ENCODE assay signal across 18 cellular contexts in genomic region chr5:72202331-72202825, GRCh38.
DNase-seq lines count a peak whose midpoint lies in the region; FAIRE-seq and TF ChIP-seq lines count a peak whose summit lies in the region.
"Had no signal": no experiment of that assay in that cellular context is flagged by ENCODE, and none has a peak within 500 bp of the region (broad histone marks: within the 10 kb centered on the region; RNA-seq: fewer than 3 reads in every experiment).

No MANE protein-coding gene starts in this region.

- H3K27me3 Mint-ChIP-seq in chondrocyte (ENCODE audit: low read depth) (no peaks in the 10 kb centered on the region), osteocyte (ENCODE audit: unreplicated experiment) (no peaks in the 10 kb centered on the region)

- peaks cover 0 to 11% (median 0%) of the 10 kb centered on the region in 3 donors for H3K36me3 ChIP-seq in Peyer's patch

- in situ Hi-C loops in GM13976 (cut with MboI; ENCODE audit: low sequenced_read_pairs, unreplicated experiment): no loop called here

- DNase-seq in D721Med (ENCODE audit: insufficient read length, low spot score) (peak; percentile 33), NCI-H82 treated with DMSO at 0.1 percent for 48 hours (lab: John Stamatoyannopoulos, UW; ENCODE audit: unreplicated experiment) (peak; percentile 86), chondrocyte (ENCODE audit: low spot score) (no peak), osteocyte (ENCODE audit: extremely low spot score, unreplicated experiment) (no peak), GM13976 (ENCODE audit: low spot score) (no peak), RPMI8226 (no peak), Ammon's horn (ENCODE audit: low spot score) (no peak), Peyer's patch (no peak)
- DNase-seq: BE2C; CD4-positive, alpha-beta memory T cell; DMS153; DMS79 treated with DMSO at 0.1 percent for 48 hours; EL; H7 had no signal

- H3K4me3 Mint-ChIP-seq in chondrocyte (ENCODE audit: unreplicated experiment) (no peak overlapping the region), osteocyte (ENCODE audit: unreplicated experiment) (no peak overlapping the region)
- H3K4me3 Mint-ChIP-seq: CD4-positive, alpha-beta memory T cell; GM23338 had no signal

- no peak overlapping the region for H3K4me3 ChIP-seq in Peyer's patch
- H3K4me3 ChIP-seq: GM23338 had no signal

- H3K27ac ChIP-seq in Peyer's patch: no peak overlapping the region
- H3K27ac ChIP-seq: C4-2B had no signal

- H3K4me1 Mint-ChIP-seq in chondrocyte (ENCODE audit: low read depth): peaks cover 60% of the 10 kb centered on the region
- peaks cover 25% of the 10 kb centered on the region for H3K4me1 Mint-ChIP-seq in osteocyte (ENCODE audit: unreplicated experiment)
- H3K4me1 Mint-ChIP-seq: CD4-positive, alpha-beta memory T cell had no signal

- TF ChIP-seq CTCF in D721Med (IDR thresholded peaks at IDR 0.05; ENCODE audit: insufficient read depth, missing control alignments) (no peak), chondrocyte (IDR thresholded peaks at IDR 0.05) (no peak), osteocyte (IDR thresholded peaks at IDR 0.05) (no peak), GM13976 (IDR thresholded peaks at IDR 0.05; ENCODE audit: borderline replicate concordance, control extremely low read depth, extremely low read depth, insufficient read depth, missing control alignments) (no peak), Peyer's patch (IDR thresholded peaks at IDR 0.05) (no peak)

- TF ChIP-seq POLR2A in Peyer's patch (IDR thresholded peaks at IDR 0.05): no peak

- H3K9me3 Mint-ChIP-seq in chondrocyte (ENCODE audit: low read depth) (no peaks in the 10 kb centered on the region), osteocyte (ENCODE audit: unreplicated experiment) (no peaks in the 10 kb centered on the region)
- H3K9me3 Mint-ChIP-seq: CD4-positive, alpha-beta memory T cell; GM23338 had no signal

- peak overlapping the region; percentile 34 for H3K27ac Mint-ChIP-seq in chondrocyte (ENCODE audit: unreplicated experiment)
- H3K27ac Mint-ChIP-seq in osteocyte (ENCODE audit: unreplicated experiment): peak overlapping the region; percentile 33
- H3K27ac Mint-ChIP-seq: CD4-positive, alpha-beta memory T cell; GM23338 had no signal

- H3K9me3 ChIP-seq in Peyer's patch: no peaks in the 10 kb centered on the region
- H3K9me3 ChIP-seq: BE2C had no signal

- no peaks in the 10 kb centered on the region for H3K27me3 ChIP-seq in Peyer's patch
- H3K27me3 ChIP-seq: BE2C had no signal

- H3K36me3 Mint-ChIP-seq in chondrocyte (ENCODE audit: low read depth): peaks cover 82% of the 10 kb centered on the region
- peaks cover 82% of the 10 kb centered on the region for H3K36me3 Mint-ChIP-seq in osteocyte (ENCODE audit: unreplicated experiment)

- peak; percentile 81 for FAIRE-seq in D721Med (lab: Jason Lieb, UNC)
- FAIRE-seq: G401.6, GM12891 had no signal

- H3K4me1 ChIP-seq in Peyer's patch: no peaks in the 10 kb centered on the region
- H3K4me1 ChIP-seq: BE2C had no signal

Comparison
In these comparisons a context has a peak if more than half of its experiments do, and no peak if none do; other contexts are left out.
1. DNase-seq: peak in D721Med (single experiment) and NCI-H82 treated with DMSO at 0.1 percent for 48 hours (single experiment); none in chondrocyte (single experiment), osteocyte (single experiment), GM13976 (single experiment), RPMI8226 (single experiment), Ammon's horn (single experiment) and Peyer's patch (0 of 3).